25 cellular contexts compared by ENCODE assay signal in genomic region chr4:5976921-5977320, GRCh38. TPM values are rescaled to one million over a fixed set of nuclear protein-coding genes. Genes with fewer than 3 reads are reported as not detected.
"Had no signal": no experiment of that assay in that cellular context is flagged by ENCODE, and none has a peak within 500 bp of the region (broad histone marks: within the 10 kb centered on the region; RNA-seq: fewer than 3 reads in every experiment).

No MANE protein-coding gene starts in this region.

- H3K4me1 ChIP-seq: breast epithelium, colonic mucosa, esophagus squamous epithelium, gastrocnemius medialis, neural progenitor cell, prostate gland had no signal

- H3K27ac ChIP-seq: breast epithelium, colonic mucosa, esophagus squamous epithelium, gastrocnemius medialis, neural progenitor cell, prostate gland, tibial nerve, WERI-Rb-1 had no signal

- H3K36me3 ChIP-seq: breast epithelium, colonic mucosa, esophagus squamous epithelium, gastrocnemius medialis, neural progenitor cell, prostate gland, tibial nerve, WERI-Rb-1 had no signal

- H3K4me1 Mint-ChIP-seq: activated naive CD8-positive, alpha-beta T cell treated with anti-CD3 and anti-CD28 coated beads, Interleukin-2, amount 10 ng/mL, durations not matched to agents 7 days and 5 days; naive B cell; neural progenitor cell had no signal

- H3K36me3 Mint-ChIP-seq: activated naive CD8-positive, alpha-beta T cell treated with anti-CD3 and anti-CD28 coated beads, Interleukin-2, amount 10 ng/mL, durations not matched to agents 7 days and 5 days; naive B cell; neural progenitor cell had no signal

- H3K4me3 Mint-ChIP-seq: activated naive CD4-positive, alpha-beta T cell treated with anti-CD3 and anti-CD28 coated beads for 36 hours; activated naive CD8-positive, alpha-beta T cell treated with anti-CD3 and anti-CD28 coated beads, Interleukin-2, amount 10 ng/mL, durations not matched to agents 7 days and 5 days; activated T-cell treated with anti-CD3 and anti-CD28 coated beads, Interleukin-2, amount 50 U/mL, for 24 hours; naive B cell; neural progenitor cell; stimulated activated naive CD8-positive, alpha-beta T cell treated with anti-CD3 and anti-CD28 coated beads, Interleukin-15, Interleukin-2, amounts not matched to agents 100 ng/mL and 50 ng/mL, for 24 hours had no signal

- H3K9me3 ChIP-seq: breast epithelium, colonic mucosa, esophagus squamous epithelium, gastrocnemius medialis, prostate gland, tibial nerve had no signal

- ATAC-seq: gastrocnemius medialis, left colon had no signal

- H3K27ac Mint-ChIP-seq: activated naive CD4-positive, alpha-beta T cell treated with anti-CD3 and anti-CD28 coated beads for 36 hours; activated naive CD8-positive, alpha-beta T cell treated with anti-CD3 and anti-CD28 coated beads, Interleukin-2, amount 10 ng/mL, durations not matched to agents 7 days and 5 days; activated T-cell treated with anti-CD3 and anti-CD28 coated beads, Interleukin-2, amount 50 U/mL, for 24 hours; activated T-helper 2 cell treated with anti-CD3 and anti-CD28 coated beads, Interferon-gamma antibody, Interleukin-2, Interleukin-4, amounts not matched to agents 10 μg/mL and 5 μg/mL and 100 μg/mL, durations not matched to agents 14 hours and 24 hours and 36 hours; naive B cell; neural progenitor cell; stimulated activated naive CD8-positive, alpha-beta T cell treated with anti-CD3 and anti-CD28 coated beads, Interleukin-15, Interleukin-2, amounts not matched to agents 100 ng/mL and 50 ng/mL, for 24 hours had no signal

- H3K9me3 Mint-ChIP-seq: activated naive CD4-positive, alpha-beta T cell treated with anti-CD3 and anti-CD28 coated beads for 36 hours; activated naive CD8-positive, alpha-beta T cell treated with anti-CD3 and anti-CD28 coated beads, Interleukin-2, amount 10 ng/mL, durations not matched to agents 7 days and 5 days; activated T-cell treated with anti-CD3 and anti-CD28 coated beads, Interleukin-2, amount 50 U/mL, for 24 hours; activated T-helper 2 cell treated with anti-CD3 and anti-CD28 coated beads, Interferon-gamma antibody, Interleukin-2, Interleukin-4, amounts not matched to agents 10 μg/mL and 5 μg/mL and 100 μg/mL, durations not matched to agents 14 hours and 24 hours and 36 hours; naive B cell; neural progenitor cell; stimulated activated naive CD8-positive, alpha-beta T cell treated with anti-CD3 and anti-CD28 coated beads, Interleukin-15, Interleukin-2, amounts not matched to agents 100 ng/mL and 50 ng/mL, for 24 hours had no signal

- H3K27me3 ChIP-seq: colonic mucosa had no signal

- H3K4me3 ChIP-seq: breast epithelium, colonic mucosa, esophagus squamous epithelium, gastrocnemius medialis, lung, neural progenitor cell, prostate gland, tibial nerve had no signal

- DNase-seq: activated CD4-positive, alpha-beta T cell treated with anti-CD3 and anti-CD28 coated beads, Interleukin-2, amount 50 U/mL, for 4 hours; activated CD8-positive, alpha-beta memory T cell treated with anti-CD3 and anti-CD28 coated beads for 24 hours; activated CD8-positive, alpha-beta memory T cell treated with anti-CD3 and anti-CD28 coated beads, Interleukin-2, amount 50 U/mL, for 4 hours; activated naive CD4-positive, alpha-beta T cell treated with anti-CD3 and anti-CD28 coated beads for 36 hours; activated naive CD8-positive, alpha-beta T cell treated with anti-CD3 and anti-CD28 coated beads, Interleukin-2, amount 10 ng/mL, durations not matched to agents 7 days and 5 days; activated T-cell treated with anti-CD3 and anti-CD28 coated beads, Interleukin-2, amount 50 U/mL, for 24 hours; amniotic stem cell; colonic mucosa; esophagus squamous epithelium; gastrocnemius medialis; left colon; naive B cell; stimulated activated CD4-positive, alpha-beta T cell treated with anti-CD3 and anti-CD28 coated beads, Interleukin-1b, Interleukin-23, amount 100 ng/mL, for 48 hours; T-helper 1 cell; WERI-Rb-1 had no signal

RNA-seq across cellular contexts. Expression of gene C4orf50, which starts 41.3 kb away (rescaled TPM):
- total RNA-seq: activated naive CD4-positive, alpha-beta T cell treated with anti-CD3 and anti-CD28 coated beads for 36 hours; mesenteric fat pad; osteoblast; skeletal muscle tissue had no signal
